In the genomic region with DNA sequence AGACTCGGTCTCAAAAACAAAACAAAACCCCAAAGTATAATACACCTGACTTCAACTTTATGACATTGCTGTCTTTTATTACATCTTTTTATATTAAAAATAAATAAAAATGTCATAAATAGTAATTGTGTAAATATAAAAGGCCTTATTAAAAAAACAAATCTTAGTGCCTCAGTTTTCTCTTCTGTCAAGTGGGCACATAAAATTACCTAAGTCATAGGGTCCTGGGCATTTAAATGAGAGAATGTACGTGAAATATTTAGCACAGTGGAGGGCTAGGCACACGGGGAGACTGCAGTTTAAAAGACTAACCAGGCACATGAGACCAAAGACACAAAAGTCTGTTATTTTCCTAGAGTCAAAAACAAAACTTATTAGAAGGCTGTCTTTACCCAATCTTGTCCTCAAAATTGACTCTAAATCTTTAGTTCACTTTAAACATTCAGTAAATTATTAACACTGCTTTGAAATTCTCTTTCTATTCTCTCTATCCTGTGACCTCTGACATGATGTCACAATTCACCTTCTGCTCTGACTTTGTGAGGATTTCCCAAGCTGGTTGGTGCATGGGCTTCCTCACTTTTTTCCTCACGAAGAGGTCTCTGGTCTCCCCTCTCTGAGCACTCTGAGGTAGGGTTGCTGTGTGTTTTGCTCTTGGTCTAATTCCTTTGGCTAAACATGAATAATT, we compare ENCODE assay signal across 19 cellular contexts. TPM values are rescaled to one million over a fixed set of nuclear protein-coding genes. Genes with fewer than 3 reads are reported as not detected.
DNase-seq lines count a peak whose midpoint lies in the region; ATAC-seq and TF ChIP-seq lines count a peak whose summit lies in the region.
"Had no signal": no experiment of that assay in that cellular context is flagged by ENCODE, and none has a peak within 500 bp of the region (broad histone marks: within the 10 kb centered on the region; RNA-seq: fewer than 3 reads in every experiment).

No MANE protein-coding gene starts in this region.

- H3K79me2 ChIP-seq in Karpas-422 (ENCODE audit: low read length): peaks cover 13% of the 10 kb centered on the region

- CTCF ChIA-PET in WTC11 (lab: Charles Lee): interaction anchor here (0.8 kb wide), 1 partner anchor 103 kb away, joined by 4 read pairs; no protein-coding TSS in a partner anchor

- H3K27ac Mint-ChIP-seq in WTC11: no peak overlapping the region
- H3K27ac Mint-ChIP-seq: HFFc6 had no signal

- POLR2A ChIA-PET in WTC11 (lab: Charles Lee): no interaction called here

- H3K27me3 Mint-ChIP-seq in WTC11 (ENCODE audit: low read depth): no peaks in the 10 kb centered on the region
- H3K27me3 Mint-ChIP-seq: CD8-positive, alpha-beta memory T cell had no signal

- H3K4me3 ChIP-seq in Karpas-422 (ENCODE audit: low read length): 0 out of 2 replicates have a peak overlapping the region, but pooled peaks have one; percentile 91
- H3K4me3 ChIP-seq in colonic mucosa: no peak overlapping the region
- H3K4me3 ChIP-seq: BLaER1 had no signal

- H3K9me3 ChIP-seq in Karpas-422 (ENCODE audit: low read length) (no peaks in the 10 kb centered on the region), colonic mucosa (no peaks in the 10 kb centered on the region)
- H3K9me3 ChIP-seq: BLaER1, Caco-2 had no signal

- H3K4me1 ChIP-seq in Karpas-422 (ENCODE audit: low read length) (peaks cover 43% of the 10 kb centered on the region), colonic mucosa (peaks cover 3% of the 10 kb centered on the region)

- H3K36me3 ChIP-seq in Karpas-422 (ENCODE audit: insufficient read depth, low read length) (no peaks in the 10 kb centered on the region), colonic mucosa (no peaks in the 10 kb centered on the region)
- H3K36me3 ChIP-seq: BLaER1 had no signal

- DNase-seq in Karpas-422: no peak
- no peak for DNase-seq in WTC11 (ENCODE audit: low spot score)
- DNase-seq in left lobe of liver (ENCODE audit: low spot score): no peak
- DNase-seq in renal cortical epithelial cell (ENCODE audit: low read depth): peak; percentile 35
- no peak for DNase-seq in NCI-H69 (lab: John Stamatoyannopoulos, UW)
- no peak for DNase-seq in stimulated activated naive CD4-positive, alpha-beta T cell (lab: John Stamatoyannopoulos, UW)
- DNase-seq in medulla oblongata (ENCODE audit: extremely low spot score): no peak
- no peak for DNase-seq in colonic mucosa
- DNase-seq: 8988T; AML-193; Caco-2; CD8-positive, alpha-beta memory T cell; DND-41; GDM1; GOT3; HCEC 1CT; HFFc6 had no signal

- no peak for TF ChIP-seq CTCF in WTC11 (IDR thresholded peaks at IDR 0.05)
- no peak for TF ChIP-seq CTCF in colonic mucosa (IDR thresholded peaks at IDR 0.05)

- no peaks in the 10 kb centered on the region for H3K9me3 Mint-ChIP-seq in WTC11
- H3K9me3 Mint-ChIP-seq: CD8-positive, alpha-beta memory T cell; HFFc6 had no signal

- no peaks in the 10 kb centered on the region for H3K9me2 ChIP-seq in Karpas-422 (replicated peaks; ENCODE audit: insufficient read depth, low read length)

- peaks cover 19% of the 10 kb centered on the region for H3K4me1 Mint-ChIP-seq in WTC11

- H4K20me1 ChIP-seq in Karpas-422 (ENCODE audit: insufficient read depth, low read depth, low read length): no peaks in the 10 kb centered on the region
- H4K20me1 ChIP-seq: BLaER1 had no signal

- H3K9ac ChIP-seq in Karpas-422 (ENCODE audit: low read length) (no peak overlapping the region), colonic mucosa (ENCODE audit: low read depth in 2 of 2, low read length in 2 of 2) (no peak overlapping the region)
- H3K9ac ChIP-seq: BLaER1 had no signal

- H3K27ac ChIP-seq in Karpas-422 (ENCODE audit: low read length) (peak overlapping the region; percentile 98), colonic mucosa (no peak overlapping the region)
- H3K27ac ChIP-seq: BLaER1, HL-60 had no signal

- no peak overlapping the region for H3K4me3 Mint-ChIP-seq in WTC11
- H3K4me3 Mint-ChIP-seq: HFFc6 had no signal

- no peaks in the 10 kb centered on the region for H3K36me3 Mint-ChIP-seq in WTC11

- no peaks in the 10 kb centered on the region for H3K27me3 ChIP-seq in Karpas-422 (ENCODE audit: low read length)
- no peaks in the 10 kb centered on the region for H3K27me3 ChIP-seq in colonic mucosa
- H3K27me3 ChIP-seq: BLaER1 had no signal

- ATAC-seq in WTC11 (no peak), left lobe of liver (peak; percentile 35)

- intact Hi-C loops in colonic mucosa (cut with DNase I): loop anchor here (10.0 kb wide), 1 partner anchor 152 kb away; no protein-coding TSS in a partner anchor

- no peak overlapping the region; the same call in 1 of the 2 replicates for H2AFZ ChIP-seq in Karpas-422 (ENCODE audit: low read length)

- peak overlapping the region; percentile 84 for H3K4me2 ChIP-seq in Karpas-422 (ENCODE audit: low read depth, low read length, poor library complexity, severe bottlenecking)
- H3K4me2 ChIP-seq: BLaER1 had no signal

TF ChIP-seq in WTC11, 78 proteins besides CTCF, POLR2A, EP300 and RAD21:
- TF ChIP-seq TEAD4 (CRISPR knock-in tag; IDR thresholded peaks at IDR 0.05) (no peak), HMGA2 (CRISPR knock-in tag; IDR thresholded peaks at IDR 0.05) (peak; percentile 15; the same call in 1 of the 2 replicates), ZNF396 (CRISPR knock-in tag; IDR thresholded peaks at IDR 0.05; ENCODE audit: borderline replicate concordance) (no peak), ZNF416 (CRISPR knock-in tag; IDR thresholded peaks at IDR 0.05) (no peak)

RNA-seq across cellular contexts. Expression of a gene that starts 2.5 kb away (rescaled TPM):
- 38.0 and 41.9 TPM in 2 replicates for total RNA-seq in Karpas-422 (2014; rRNA removed; shearing (Covaris generic); ENCODE audit: low replicate concordance)
- total RNA-seq in WTC11 (2021) (17.0 to 22.6 TPM (median 20.5 TPM) in 3 replicates), left lobe of liver (38.9 TPM), renal cortical epithelial cell (86.3 and 113 TPM in 2 replicates), colonic mucosa (10 to 100 TPM; 49.4 to 69.8 TPM)

RNA-seq across cellular contexts. Expression of a gene that starts 8.4 kb away (rescaled TPM):
- not detected in 2 replicates for total RNA-seq in Karpas-422 (2014; rRNA removed; shearing (Covaris generic); ENCODE audit: low replicate concordance)
- total RNA-seq in WTC11 (2021): 0.02 to 0.33 TPM in 2 of 3 replicates, not detected in the other
- total RNA-seq in left lobe of liver: 3.0 TPM
- total RNA-seq in renal cortical epithelial cell: 0.35 and 0.45 TPM in 2 replicates
- total RNA-seq in colonic mucosa: 1 to 10 TPM; 1.1 to 1.3 TPM
- total RNA-seq: Caco-2 had no signal

RNA-seq across cellular contexts. Expression of a gene that starts 42.7 kb away (rescaled TPM):
- total RNA-seq in Karpas-422 (2014; rRNA removed; shearing (Covaris generic); ENCODE audit: low replicate concordance): 100 and 124 TPM in 2 replicates
- 79.3 to 83.8 TPM (median 81.5 TPM) in 3 replicates for total RNA-seq in WTC11 (2021)
- 37.8 TPM for total RNA-seq in left lobe of liver
- total RNA-seq in renal cortical epithelial cell: 32.8 and 52.9 TPM in 2 replicates
- 10 to 100 TPM; 69.2 to 69.4 TPM for total RNA-seq in colonic mucosa

RNA-seq across cellular contexts. Expression of a gene that starts 46.4 kb away (rescaled TPM):
- total RNA-seq in Karpas-422 (2014; rRNA removed; shearing (Covaris generic); ENCODE audit: low replicate concordance): 45.0 and 50.5 TPM in 2 replicates
- 54.8 to 67.3 TPM (median 62.9 TPM) in 3 replicates for total RNA-seq in WTC11 (2021)
- total RNA-seq in left lobe of liver: 8.8 TPM
- 58.4 and 82.3 TPM in 2 replicates for total RNA-seq in renal cortical epithelial cell
- 10 to 100 TPM; 15.5 to 19.6 TPM for total RNA-seq in colonic mucosa
